1 cellular context compared by ENCODE assay signal in the genomic region with DNA sequence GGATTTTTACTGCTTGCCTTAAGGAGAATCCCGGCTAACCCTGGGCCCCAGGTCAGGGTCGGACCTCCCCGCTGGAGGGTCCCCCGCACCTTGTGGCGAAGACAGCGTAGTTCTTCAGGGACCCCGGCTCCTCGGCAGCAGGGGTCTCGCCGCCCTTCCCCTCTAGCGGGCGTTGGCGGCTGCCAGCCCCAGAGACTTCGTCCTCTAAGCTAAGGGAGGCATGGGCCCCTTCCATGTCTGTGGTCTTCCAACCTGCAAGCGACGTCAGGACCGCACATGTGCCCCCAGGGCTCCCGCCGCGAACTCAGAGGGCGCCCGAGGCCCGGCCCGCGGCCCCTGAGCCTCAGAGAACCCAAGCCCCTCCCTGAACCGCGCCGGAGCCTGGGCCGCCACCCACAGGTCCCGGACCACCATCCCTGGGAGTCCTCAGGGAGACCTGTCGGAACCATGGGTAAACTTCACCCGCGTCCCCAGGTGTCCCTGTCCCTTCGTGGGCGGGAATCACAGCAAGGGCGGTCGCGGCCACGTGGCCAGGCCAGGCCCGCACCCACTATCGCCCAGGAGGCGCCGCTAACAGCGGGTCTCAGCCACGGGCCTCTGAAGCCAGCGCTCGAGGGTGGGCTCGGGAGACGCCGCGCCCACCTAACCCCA.
TF ChIP-seq lines count a peak whose summit lies in the region.

No MANE protein-coding gene starts in this region.

TF ChIP-seq in K562, 482 proteins besides CTCF, POLR2A, EP300 and RAD21:
- TF ChIP-seq ZNF436 (CRISPR knock-in tag; IDR thresholded peaks at IDR 0.05): no peak
- peak; percentile 37; the same call in 1 of the 2 replicates for TF ChIP-seq POLR2G (IDR thresholded peaks at IDR 0.05; ENCODE audit: low read depth, low read length)
